In genomic region chr14:29548948-29549370, GRCh38 we compare ENCODE assay signal across 7 cellular contexts.
DNase-seq lines count a peak whose midpoint lies in the region; ATAC-seq and TF ChIP-seq lines count a peak whose summit lies in the region.

No MANE protein-coding gene starts in this region.

- in situ Hi-C loops in GM13976 (cut with MboI; ENCODE audit: low sequenced_read_pairs, unreplicated experiment), result no loop called here

- ATAC-seq in HG02623 (IDR thresholded peaks at IDR 0.05; ENCODE audit: unreplicated experiment), result peak; percentile 84
- peak; percentile 89 for ATAC-seq in SK-N-SH treated with all-trans-retinoic acid at 6 μM for 48 hours
- ATAC-seq in HG02870 (IDR thresholded peaks at IDR 0.05; ENCODE audit: unreplicated experiment), result no peak

- DNase-seq in GM13976 (ENCODE audit: low spot score), result peak; percentile 40
- DNase-seq in NCI-H1417 (lab: John Stamatoyannopoulos, UW), result peak; percentile 67 to 90 (median 76)
- peak; percentile 48 to 80 for DNase-seq in foreskin fibroblast
- DNase-seq in pons (ENCODE audit: low spot score), result peak; percentile 92

- peak; percentile 29 for TF ChIP-seq CTCF in GM13976 (IDR thresholded peaks at IDR 0.05; ENCODE audit: borderline replicate concordance, control extremely low read depth, extremely low read depth, insufficient read depth, missing control alignments)
- peak; percentile 38 for TF ChIP-seq CTCF in foreskin fibroblast (IDR thresholded peaks at IDR 0.05; ENCODE audit: low read depth, low read length)

- no peak overlapping the region for H3K4me3 ChIP-seq in foreskin fibroblast (ENCODE audit: low read depth in 1 of 2, low read length in 2 of 2)

TF ChIP-seq in SK-N-SH treated with all-trans-retinoic acid at 6 μM for 48 hours, 23 proteins besides CTCF, POLR2A, EP300 and RAD21:
- TF ChIP-seq TSHZ2 (CRISPR knock-in tag; IDR thresholded peaks at IDR 0.05), result no peak

Comparison
In these comparisons a context has a peak if more than half of its experiments do, and no peak if none do; other contexts are left out.
1. DNase-seq: peak in every context shown above with its lines; median percentile 92 in pons; 76 in NCI-H1417; 64 in foreskin fibroblast; 40 in GM13976.